17 cellular contexts compared by ENCODE assay signal in genomic region chr3:132499071-132499470, GRCh38.
A peak's percentile ranks its signal among the peaks of the same experiment; 100 is the strongest.
DNase-seq lines count a peak whose midpoint lies in the region; ATAC-seq, FAIRE-seq and TF ChIP-seq lines count a peak whose summit lies in the region.
"Had no signal": no experiment of that assay in that cellular context is flagged by ENCODE, and none has a peak within 500 bp of the region (broad histone marks: within the 10 kb centered on the region; RNA-seq: fewer than 3 reads in every experiment).

No MANE protein-coding gene starts in this region.

- POLR2A ChIA-PET in HepG2 (lab: Yijun Ruan, JAX), result no interaction called here

- TF ChIP-seq EP300 in HepG2 (IDR thresholded peaks at IDR 0.05; ENCODE audit: low read depth in 2 of 2, low read length in 2 of 2), result no peak
- TF ChIP-seq EP300 in HepG2 (CRISPR knock-in tag; IDR thresholded peaks at IDR 0.05; ENCODE audit: borderline replicate concordance), result no peak

- no peaks in the 10 kb centered on the region for H3K9me3 ChIP-seq in HepG2 (ENCODE audit: low read length)
- no peaks in the 10 kb centered on the region for H3K9me3 ChIP-seq in right lobe of liver
- no peaks in the 10 kb centered on the region for H3K9me3 ChIP-seq in neural progenitor cell (ENCODE audit: low read depth)
- H3K9me3 ChIP-seq: A549, Caco-2 had no signal

- ATAC-seq in HepG2 (peak; percentile 57; the same call in 2 of the 3 replicates), right lobe of liver (no peak)
- ATAC-seq: A549 had no signal

- in situ Hi-C loops in HepG2 (cut with HindIII; ENCODE audit: extremely low pct_ligation_motif_present, low pct_unique_long_range_greater_than_20kb), result no loop called here

- H2AFZ ChIP-seq in HepG2 (ENCODE audit: low read length), result no peak overlapping the region
- no peak overlapping the region for H2AFZ ChIP-seq in neural progenitor cell (replicated peaks)

- DNase-seq in HepG2 (ENCODE audit: low spot score), result peak; percentile 10
- DNase-seq in right lobe of liver, result no peak
- DNase-seq in pons (ENCODE audit: low spot score), result peak; percentile 29
- DNase-seq in neural progenitor cell (ENCODE audit: low spot score), result no peak
- no peak for DNase-seq in RKO (ENCODE audit: low spot score)
- no peak for DNase-seq in activated CD4-positive, alpha-beta T cell treated with anti-CD3 and anti-CD28 coated beads for 1 hour
- DNase-seq: AML-193; Caco-2; CD4-positive, alpha-beta T cell; GOT3; H7 had no signal

- TF ChIP-seq CTCF in HepG2 (CRISPR knock-in tag; IDR thresholded peaks at IDR 0.05) (no peak), right lobe of liver (IDR thresholded peaks at IDR 0.05) (no peak), neural progenitor cell (IDR thresholded peaks at IDR 0.05) (no peak)

- no peak overlapping the region for H3K4me3 Mint-ChIP-seq in neural progenitor cell
- H3K4me3 Mint-ChIP-seq: CD4-positive, alpha-beta T cell had no signal

- no TSS peak for BruUV-seq in HepG2 (replicated peaks; lab: Mats Ljungman, UMichigan)

- H3K27me3 ChIP-seq in HepG2 (ENCODE audit: control insufficient read depth in 1 of 2, insufficient read depth in 2 of 2, low read length in 2 of 2), result no peaks in the 10 kb centered on the region
- H3K27me3 ChIP-seq in right lobe of liver, result no peaks in the 10 kb centered on the region
- H3K27me3 ChIP-seq in neural progenitor cell, result no peaks in the 10 kb centered on the region

- CTCF ChIA-PET in HepG2 (lab: Yijun Ruan, JAX; ENCODE audit: low intra/inter-chr PET ratio, low total read pairs), result no interaction called here

- TF ChIP-seq RAD21 in HepG2 (CRISPR knock-in tag; IDR thresholded peaks at IDR 0.05), result no peak

- H3K27me3 Mint-ChIP-seq in neural progenitor cell (ENCODE audit: insufficient read depth, low read depth), result no peaks in the 10 kb centered on the region
- H3K27me3 Mint-ChIP-seq: CD4-positive, alpha-beta T cell had no signal

- H3K79me2 ChIP-seq in HepG2 (ENCODE audit: insufficient read depth, low read length), result no peaks in the 10 kb centered on the region
- no peaks in the 10 kb centered on the region for H3K79me2 ChIP-seq in neural progenitor cell (ENCODE audit: low read depth)

- intact Hi-C loops in HepG2 (cut with micrococcal nuclease; ENCODE audit: unreplicated experiment) (no loop called here), right lobe of liver (cut with DNase I) (no loop called here)

- H3K4me1 ChIP-seq in HepG2 (ENCODE audit: insufficient read depth, low read length) (no peaks in the 10 kb centered on the region), right lobe of liver (no peaks in the 10 kb centered on the region), neural progenitor cell (no peaks in the 10 kb centered on the region)
- H3K4me1 ChIP-seq: A549, Caco-2 had no signal

- H3K36me3 Mint-ChIP-seq in neural progenitor cell, result peaks cover 27% of the 10 kb centered on the region

- H3K4me2 ChIP-seq in HepG2 (ENCODE audit: low read depth, low read length) (no peak overlapping the region), neural progenitor cell (no peak overlapping the region)
- H3K4me2 ChIP-seq: A549 had no signal

- H3F3A ChIP-seq in neural progenitor cell (ENCODE audit: low read depth), result no peaks in the 10 kb centered on the region

- H3K27ac Mint-ChIP-seq in neural progenitor cell, result no peak overlapping the region
- H3K27ac Mint-ChIP-seq: CD4-positive, alpha-beta T cell had no signal

- H3K4me3 ChIP-seq in HepG2 (replicated peaks in 1 of 3; ENCODE audit: insufficient read depth in 1 of 3, low read depth in 2 of 3, low read length in 3 of 3), result no peak overlapping the region
- H3K4me3 ChIP-seq in right lobe of liver, result no peak overlapping the region
- no peak overlapping the region for H3K4me3 ChIP-seq in neural progenitor cell
- H3K4me3 ChIP-seq: A549 had no signal

- TF ChIP-seq POLR2A in HepG2 (IDR thresholded peaks at IDR 0.05; ENCODE audit: insufficient read depth in 1 of 2, low read depth in 2 of 2, low read length in 2 of 2) (no peak), right lobe of liver (IDR thresholded peaks at IDR 0.05) (no peak)

- no peak overlapping the region for H3K9ac ChIP-seq in HepG2 (ENCODE audit: insufficient read depth, low read depth, low read length)
- no peak overlapping the region for H3K9ac ChIP-seq in neural progenitor cell

- H3K36me3 ChIP-seq in HepG2 (replicated peaks in 1 of 2; ENCODE audit: control insufficient read depth in 1 of 2, insufficient read depth in 2 of 2, low read length in 2 of 2) (peaks cover 9 to 50% of the 10 kb centered on the region in 2 experiments), right lobe of liver (peaks cover 8 to 68% (median 19%) of the 10 kb centered on the region in 4 donors), neural progenitor cell (peaks cover 40% of the 10 kb centered on the region)

- 93% methylated on average over 3 of the region's 3 CpGs for WGBS in HepG2 (ENCODE audit: low lambda C conversion rate)
- 94% methylated on average over 3 of the region's 3 CpGs for WGBS in right lobe of liver (ENCODE audit: insufficient coverage, low coverage, low lambda C conversion rate, missing lambda C conversion rate)

- H3K27ac ChIP-seq in HepG2 (ENCODE audit: extremely low read length, insufficient read depth, low read length), result no peak overlapping the region
- no peak overlapping the region for H3K27ac ChIP-seq in right lobe of liver
- H3K27ac ChIP-seq in neural progenitor cell, result no peak overlapping the region
- H3K27ac ChIP-seq: 22Rv1, A549, C4-2B had no signal

- no peaks in the 10 kb centered on the region for H3K4me1 Mint-ChIP-seq in neural progenitor cell

- no peaks in the 10 kb centered on the region for H3K9me3 Mint-ChIP-seq in neural progenitor cell
- H3K9me3 Mint-ChIP-seq: CD4-positive, alpha-beta T cell had no signal

- FAIRE-seq in HepG2 (lab: Jason Lieb, UNC) (no peak), islet of Langerhans (lab: Jason Lieb, UNC) (peak; percentile 9)
- FAIRE-seq: A549, D721Med, HTR-8/SVneo had no signal

- H4K20me1 ChIP-seq in HepG2 (ENCODE audit: insufficient read depth, low read length), result no peaks in the 10 kb centered on the region
- H4K20me1 ChIP-seq in neural progenitor cell (ENCODE audit: low read depth), result no peaks in the 10 kb centered on the region

TF ChIP-seq in HepG2, 621 proteins besides CTCF, POLR2A, EP300 and RAD21:
- TF ChIP-seq HNF4A (CRISPR knock-in tag; IDR thresholded peaks at IDR 0.05) (0 out of 2 replicates have a peak, but pooled peaks have one; percentile 11), ZNF33A (CRISPR knock-in tag; IDR thresholded peaks at IDR 0.05; ENCODE audit: borderline replicate concordance) (no peak)

Comparison
In these comparisons a context has a peak if more than half of its experiments do, and no peak if none do; other contexts are left out.
1. DNase-seq: peak in HepG2 (single experiment) and pons (single experiment); none in right lobe of liver (0 of 3), neural progenitor cell (single experiment), RKO (single experiment) and activated CD4-positive, alpha-beta T cell treated with anti-CD3 and anti-CD28 coated beads for 1 hour (single experiment).